Comparison of ENCODE assay signal across 11 cellular contexts in the genomic region with DNA sequence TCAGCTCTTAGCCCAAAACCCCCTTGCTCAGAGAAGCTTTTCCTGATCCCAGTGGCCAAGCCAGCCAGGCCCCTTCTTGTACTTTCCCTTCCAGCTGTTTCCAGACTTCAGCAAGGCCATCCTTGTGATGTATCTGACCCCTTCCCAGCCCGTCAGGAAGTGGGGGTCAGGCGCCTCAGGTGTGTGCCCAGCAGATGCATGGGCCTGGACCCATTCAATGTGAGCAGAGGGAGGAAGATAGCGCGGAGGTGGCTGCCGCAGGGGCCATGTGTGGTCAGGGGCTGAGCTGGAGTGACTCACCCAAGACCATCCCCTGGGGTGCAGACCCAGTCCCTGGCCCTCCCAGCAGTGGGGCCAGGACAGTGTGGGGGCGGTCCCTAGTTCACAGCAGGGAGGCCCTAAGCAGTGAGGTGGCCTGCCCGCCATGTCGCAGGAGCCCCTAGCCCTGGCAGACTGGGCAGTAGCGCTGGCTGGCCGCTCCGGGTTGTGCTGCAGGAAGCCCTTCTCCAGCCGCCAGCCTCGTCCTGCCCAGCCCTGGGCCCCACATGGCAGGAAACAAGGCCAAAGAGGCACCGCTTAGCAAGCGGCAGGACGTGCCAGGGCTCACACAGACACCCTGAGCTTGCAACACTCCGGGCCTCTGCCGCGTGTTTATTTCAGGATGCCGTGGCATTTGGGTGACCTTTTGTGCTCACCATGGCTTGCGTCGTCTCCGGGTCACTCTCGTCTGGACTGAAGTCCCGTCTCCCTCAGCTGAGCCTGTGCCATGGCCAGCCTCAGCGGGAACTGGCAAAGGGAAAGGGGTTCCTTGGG. TPM values are rescaled to one million over a fixed set of nuclear protein-coding genes. Genes with fewer than 3 reads are reported as not detected.
DNase-seq lines count a peak whose midpoint lies in the region; ATAC-seq and TF ChIP-seq lines count a peak whose summit lies in the region.
"Had no signal": no experiment of that assay in that cellular context is flagged by ENCODE, and none has a peak within 500 bp of the region (broad histone marks: within the 10 kb centered on the region; RNA-seq: fewer than 3 reads in every experiment).

No MANE protein-coding gene starts in this region.

- peaks cover 24 to 65% of the 10 kb centered on the region in 2 donors for H3K4me1 ChIP-seq in ascending aorta
- H3K4me1 ChIP-seq: HAP-1 had no signal

- H3K27ac ChIP-seq in ascending aorta, result peak overlapping the region; percentile 93 to 94

- H3K27me3 ChIP-seq in ascending aorta, result no peaks in the 10 kb centered on the region

- DNase-seq in C1 segment of cervical spinal cord (lab: John Stamatoyannopoulos, UW), result peak in 13 of 14 donors; percentile 12 to 91 (median 62)
- DNase-seq in ascending aorta (ENCODE audit: low spot score in 2 of 2), result peak; percentile 83 to 97
- DNase-seq in Right ventricle myocardium superior, result peak; percentile 93
- DNase-seq in posterior vena cava (ENCODE audit: low spot score), result peak; percentile 98
- DNase-seq in T1000 (lab: John Stamatoyannopoulos, UW), result no peak
- no peak for DNase-seq in germinal center (ENCODE audit: low spot score)
- DNase-seq in NK-92 (lab: John Stamatoyannopoulos, UW; ENCODE audit: unreplicated experiment), result no peak
- no peak for DNase-seq in COR-L47 (lab: John Stamatoyannopoulos, UW)
- DNase-seq: activated CD4-positive, alpha-beta T cell treated with anti-CD3 and anti-CD28 coated beads for 4 hours; NCI-H1436 had no signal

- no peaks in the 10 kb centered on the region for H3K9me3 ChIP-seq in ascending aorta
- H3K9me3 ChIP-seq: HAP-1 had no signal

- ATAC-seq in Right ventricle myocardium superior (ENCODE audit: poor library complexity), result peak; percentile 78

- TF ChIP-seq CTCF in ascending aorta (IDR thresholded peaks at IDR 0.05), result no peak

- intact Hi-C loops in ascending aorta (cut with DNase I), result loop anchor here (1.0 to 10.0 kb wide), 2 partner anchors 11 to 749 kb away; partner anchors contain the start of gene CRIP1
- intact Hi-C loops in Right ventricle myocardium superior (cut with DNase I), result no loop called here
- intact Hi-C loops in posterior vena cava (cut with DNase I), result no loop called here

- peak overlapping the region in 1 of 2 donors; percentile 22 for H3K4me3 ChIP-seq in ascending aorta
- H3K4me3 ChIP-seq: HAP-1 had no signal

- H3K36me3 ChIP-seq in ascending aorta, result peaks cover 27 to 34% of the 10 kb centered on the region in 2 donors
- H3K36me3 ChIP-seq: HAP-1 had no signal

RNA-seq across cellular contexts. Expression of gene ADSS1, which starts 12.0 kb away (rescaled TPM):
- 30.2 TPM for total RNA-seq in ascending aorta
- total RNA-seq in Right ventricle myocardium superior, result 215 TPM
- 10 to 100 TPM in 1 of 2 donors, 1 to 10 TPM in 1; 8.2 to 10.2 TPM for total RNA-seq in posterior vena cava

RNA-seq across cellular contexts. Expression of gene SIVA1, which starts 16.9 kb away (rescaled TPM):
- total RNA-seq in ascending aorta (410 TPM), Right ventricle myocardium superior (60.7 TPM), posterior vena cava (10 to 100 TPM; 58.3 to 66.1 TPM)

RNA-seq across cellular contexts. Expression of gene INF2, which starts 46.6 kb away (rescaled TPM):
- 249 TPM for total RNA-seq in ascending aorta
- total RNA-seq in Right ventricle myocardium superior, result 28.3 TPM
- 10 to 100 TPM; 70.5 to 78.7 TPM for total RNA-seq in posterior vena cava

RNA-seq across cellular contexts. Expression of gene AKT1, which starts 59.5 kb away (rescaled TPM):
- total RNA-seq in ascending aorta (112 TPM), Right ventricle myocardium superior (120 TPM), posterior vena cava (100 to 1,000 TPM; 115 to 143 TPM)

Comparison
In these comparisons a context has a peak if more than half of its experiments do, and no peak if none do; other contexts are left out.
1. DNase-seq: peak in C1 segment of cervical spinal cord (13 of 14), ascending aorta (2 of 2), Right ventricle myocardium superior (single experiment) and posterior vena cava (single experiment); none in T1000 (single experiment), germinal center (single experiment), NK-92 (single experiment) and COR-L47 (single experiment).